ENCODE assay signal across 8 cellular contexts in genomic region chr16:3234543-3235541, GRCh38. TPM values are rescaled to one million over a fixed set of nuclear protein-coding genes. Genes with fewer than 3 reads are reported as not detected.
DNase-seq lines count a peak whose midpoint lies in the region; ATAC-seq, FAIRE-seq and TF ChIP-seq lines count a peak whose summit lies in the region.

ZNF200 (minus strand) TSS chr16:3235158; CDS start chr16:3233755, 1,403 bp downstream.

- peaks cover 22 to 34% of the 10 kb centered on the region in 2 donors for H3K36me3 ChIP-seq in kidney (ENCODE audit: control insufficient read depth in 1 of 2, insufficient read depth in 2 of 2, low read length in 2 of 2)

- peak; percentile 87 for TF ChIP-seq POLR2A in GM19193 (IDR thresholded peaks at IDR 0.05; ENCODE audit: extremely low read depth, insufficient read depth, insufficient read length)

- H3K9me3 ChIP-seq in kidney (ENCODE audit: control insufficient read depth in 1 of 2, low read length in 2 of 2): no peaks in the 10 kb centered on the region

- peak within 1 kb of the TSS; percentile 74 to 96 for H3K9ac ChIP-seq in kidney (ENCODE audit: low read length in 2 of 2)

- intact Hi-C loops in kidney (cut with DNase I): no loop called here

- peak within 1 kb of the TSS; percentile 98 for H3K27ac ChIP-seq in kidney (ENCODE audit: low read depth in 2 of 2, low read length in 2 of 2)

- peak within 1 kb of the TSS; percentile 96 to 98 for H3K4me3 ChIP-seq in kidney (ENCODE audit: low read length in 2 of 2)

- ATAC-seq in HG03432 (IDR thresholded peaks at IDR 0.05; ENCODE audit: unreplicated experiment): peak; percentile 93

- peak; percentile 98 for DNase-seq in Ammon's horn (ENCODE audit: low spot score)
- DNase-seq in NCI-H510A (lab: John Stamatoyannopoulos, UW): peak; percentile 75
- DNase-seq in activated CD4-positive, alpha-beta T cell treated with anti-CD3 and anti-CD28 coated beads for 1 hour: peak; percentile 90
- DNase-seq in cerebellar nuclear complex (lab: John Stamatoyannopoulos, UW): peak; percentile 49 to 87
- peak; percentile 99 for DNase-seq in kidney
- DNase-seq in stimulated activated CD4-positive, alpha-beta T cell treated with anti-CD3 and anti-CD28 coated beads, Interleukin-15, amount 100 ng/mL, for 1 hour (ENCODE audit: low read depth in 1 of 2, low spot score in 1 of 2): peak; percentile 81 to 85

- FAIRE-seq in kidney (lab: Jason Lieb, UNC): no peak

- H3K4me1 ChIP-seq in kidney (ENCODE audit: control insufficient read depth in 1 of 2, insufficient read depth in 1 of 2, low read depth in 1 of 2, low read length in 2 of 2): peaks cover 0 to 10% of the 10 kb centered on the region in 2 donors

- no peak for TF ChIP-seq CTCF in kidney (IDR thresholded peaks at IDR 0.05; ENCODE audit: borderline replicate concordance, extremely low read depth, insufficient read depth)

RNA-seq across cellular contexts. Expression of gene ZNF200, which starts in this region (rescaled TPM):
- total RNA-seq in kidney: 9.6 TPM
- 3.3 TPM for polyA plus RNA-seq in kidney (ENCODE audit: insufficient read depth, low read depth, low replicate concordance)

Comparison
In these comparisons a context has a peak if more than half of its experiments do, and no peak if none do; other contexts are left out.
1. Peak in every context shown above with its lines: DNase-seq, ATAC-seq, H3K4me3 ChIP-seq and H3K27ac ChIP-seq.